In the genomic region with DNA sequence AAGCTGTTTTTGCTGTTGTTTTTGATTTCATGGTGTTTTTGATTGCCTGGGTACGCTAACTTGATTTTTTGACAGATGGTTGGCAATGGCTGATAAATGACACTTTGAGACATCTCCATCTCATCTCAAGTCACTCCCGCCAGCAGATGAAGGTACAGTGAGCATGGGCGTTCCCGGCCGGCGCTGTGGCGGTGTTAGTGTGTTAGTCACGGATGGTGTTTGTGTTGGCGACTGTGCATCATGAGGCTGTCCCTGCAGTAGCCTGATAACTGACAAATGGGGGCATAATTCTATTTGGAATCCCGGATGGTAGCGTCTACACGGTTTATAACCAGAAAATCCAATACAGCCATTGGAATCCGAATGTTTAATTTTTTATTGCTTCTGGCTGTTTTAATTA, we compare ENCODE assay signal across 21 cellular contexts.
"Had no signal": no experiment of that assay in that cellular context is flagged by ENCODE, and none has a peak within 500 bp of the region (broad histone marks: within the 10 kb centered on the region; RNA-seq: fewer than 3 reads in every experiment).

No MANE protein-coding gene starts in this region.

- H3K4me3 ChIP-seq: esophagus squamous epithelium, gastroesophageal sphincter, mucosa of descending colon, testis, tibial nerve, upper lobe of right lung, vagina had no signal

- H3K27me3 ChIP-seq: esophagus squamous epithelium, gastroesophageal sphincter, neutrophil, testis, tibial nerve, upper lobe of right lung, vagina had no signal

- DNase-seq: effector memory CD4-positive, alpha-beta T cell; esophagus squamous epithelium; foreskin fibroblast; glutamatergic neuron; immature natural killer cell; mammary epithelial cell; stimulated activated CD4-positive, alpha-beta T cell treated with anti-CD3 and anti-CD28 coated beads, Interleukin-2, amount 100 ng/mL, for 24 hours; stimulated activated CD4-positive, alpha-beta T cell treated with anti-CD3 and anti-CD28 coated beads, Interleukin-4, amount 100 ng/mL, for 4 hours; stimulated activated naive B cell treated with anti-CD40 and anti-IgM and Interleukin-4, amounts not matched to agents 10 μg/mL and 1 μg/mL and 100 μg/mL, for 72 hours; stimulated activated naive CD8-positive, alpha-beta T cell treated with anti-CD3 and anti-CD28 coated beads, Interleukin-15, amount 100 ng/mL, for 72 hours; testis; upper lobe of right lung had no signal

- H3K9me3 ChIP-seq: esophagus squamous epithelium, gastroesophageal sphincter, mucosa of descending colon, neutrophil, testis, tibial nerve, upper lobe of right lung, vagina had no signal

- ATAC-seq: gastroesophageal sphincter; naive thymus-derived CD8-positive, alpha-beta T cell; sciatic nerve; stimulated activated naive B cell treated with anti-CD40 and anti-IgM and Interleukin-4, amounts not matched to agents 10 μg/mL and 1 μg/mL and 100 μg/mL, for 72 hours; stimulated activated naive CD8-positive, alpha-beta T cell treated with anti-CD3 and anti-CD28 coated beads, Interleukin-15, amount 100 ng/mL, for 72 hours; upper lobe of right lung had no signal

- H3K27ac ChIP-seq: esophagus squamous epithelium, gastroesophageal sphincter, neutrophil, testis, tibial nerve, upper lobe of right lung, vagina had no signal

- FAIRE-seq: endometrium, keratinocyte had no signal

- H3K4me1 ChIP-seq: esophagus squamous epithelium, gastroesophageal sphincter, testis, tibial nerve, upper lobe of right lung, vagina had no signal
